In the genomic region with DNA sequence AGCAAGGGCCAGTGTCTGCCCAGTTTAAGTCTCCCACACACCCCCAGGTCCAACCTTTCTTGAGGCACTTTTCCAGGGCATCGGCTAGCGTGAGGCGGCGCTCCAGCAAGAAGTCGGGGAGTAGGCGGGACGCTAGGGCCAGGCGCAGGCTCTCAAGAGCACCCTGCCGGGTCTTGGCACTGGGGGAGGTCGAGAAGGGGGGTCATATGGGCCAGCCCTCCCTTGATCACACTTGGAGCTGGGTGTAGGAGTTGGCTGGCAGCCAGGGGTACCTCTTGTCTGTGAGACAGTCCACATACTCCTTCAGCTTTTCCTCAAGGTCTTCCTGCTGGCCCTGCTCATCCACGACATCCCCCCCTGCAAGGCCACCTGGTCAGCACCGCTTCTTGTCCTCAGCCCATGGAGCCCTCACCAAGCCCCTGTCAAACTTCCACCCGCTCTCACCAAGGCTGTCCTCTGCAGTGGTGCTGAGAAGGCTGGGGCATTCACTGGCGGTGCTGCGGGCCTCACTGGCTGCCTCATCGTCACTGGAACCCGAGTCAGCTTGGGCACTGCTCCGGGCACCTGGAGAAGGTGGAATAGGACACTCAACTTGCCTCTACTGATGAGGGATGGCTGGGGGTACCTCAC, we compare ENCODE assay signal across 15 cellular contexts. TPM values are rescaled to one million over a fixed set of nuclear protein-coding genes. Genes with fewer than 3 reads are reported as not detected.
A peak's percentile ranks its signal among the peaks of the same experiment; 100 is the strongest.
DNase-seq lines count a peak whose midpoint lies in the region; ATAC-seq and TF ChIP-seq lines count a peak whose summit lies in the region.
"Had no signal": no experiment of that assay in that cellular context is flagged by ENCODE, and none has a peak within 500 bp of the region (broad histone marks: within the 10 kb centered on the region; RNA-seq: fewer than 3 reads in every experiment).

No MANE protein-coding gene starts in this region.

- H3K4me1 Mint-ChIP-seq in T-helper 2 cell treated with Interferon-gamma antibody and Interleukin-4, amounts not matched to agents 5 μg/mL and 100 μg/mL, for 36 hours (ENCODE audit: low read depth): peaks cover 13% of the 10 kb centered on the region
- H3K4me1 Mint-ChIP-seq in activated naive CD8-positive, alpha-beta T cell treated with anti-CD3 and anti-CD28 coated beads for 36 hours: peaks cover 8% of the 10 kb centered on the region
- peaks cover 14% of the 10 kb centered on the region for H3K4me1 Mint-ChIP-seq in neural crest cell

- ATAC-seq in activated CD4-positive, CD25-positive, alpha-beta regulatory T cell treated with anti-CD3 and anti-CD28 coated beads, Interleukin-2, amount 50 U/mL, for 24 hours: no peak
- ATAC-seq: heart right ventricle had no signal

- peak overlapping the region; percentile 43 for H3K4me3 Mint-ChIP-seq in T-helper 2 cell treated with Interferon-gamma antibody and Interleukin-4, amounts not matched to agents 5 μg/mL and 100 μg/mL, for 36 hours
- peak overlapping the region; percentile 97 for H3K4me3 Mint-ChIP-seq in activated naive CD8-positive, alpha-beta T cell treated with anti-CD3 and anti-CD28 coated beads for 36 hours
- H3K4me3 Mint-ChIP-seq in neural crest cell: peak overlapping the region; percentile 78

- H3K36me3 Mint-ChIP-seq in T-helper 2 cell treated with Interferon-gamma antibody and Interleukin-4, amounts not matched to agents 5 μg/mL and 100 μg/mL, for 36 hours (ENCODE audit: low read depth): peaks cover 6% of the 10 kb centered on the region
- H3K36me3 Mint-ChIP-seq in activated naive CD8-positive, alpha-beta T cell treated with anti-CD3 and anti-CD28 coated beads for 36 hours: peaks cover 22% of the 10 kb centered on the region
- no peaks in the 10 kb centered on the region for H3K36me3 Mint-ChIP-seq in neural crest cell (ENCODE audit: low read depth)

- TF ChIP-seq POLR2A in erythroblast (IDR thresholded peaks at IDR 0.05; ENCODE audit: low read length): no peak

- H3K9me3 Mint-ChIP-seq in T-helper 2 cell treated with Interferon-gamma antibody and Interleukin-4, amounts not matched to agents 5 μg/mL and 100 μg/mL, for 36 hours: no peaks in the 10 kb centered on the region
- no peaks in the 10 kb centered on the region for H3K9me3 Mint-ChIP-seq in activated naive CD8-positive, alpha-beta T cell treated with anti-CD3 and anti-CD28 coated beads for 36 hours
- H3K9me3 Mint-ChIP-seq in neural crest cell: no peaks in the 10 kb centered on the region

- TF ChIP-seq CTCF in HFF-Myc (IDR thresholded peaks at IDR 0.05; ENCODE audit: low read depth, low read length, missing control alignments) (no peak), neural crest cell (conservative IDR thresholded peaks at IDR 0.05) (no peak)

- H3K27ac Mint-ChIP-seq in T-helper 2 cell treated with Interferon-gamma antibody and Interleukin-4, amounts not matched to agents 5 μg/mL and 100 μg/mL, for 36 hours: no peak overlapping the region
- H3K27ac Mint-ChIP-seq in activated naive CD8-positive, alpha-beta T cell treated with anti-CD3 and anti-CD28 coated beads for 36 hours: no peak overlapping the region
- no peak overlapping the region for H3K27ac Mint-ChIP-seq in neural crest cell (ENCODE audit: unreplicated experiment)

- H3K4me3 ChIP-seq in HFF-Myc (replicated peaks; ENCODE audit: low read depth, low read length): peak overlapping the region; percentile 100

- no peaks in the 10 kb centered on the region for H3K27me3 Mint-ChIP-seq in T-helper 2 cell treated with Interferon-gamma antibody and Interleukin-4, amounts not matched to agents 5 μg/mL and 100 μg/mL, for 36 hours (ENCODE audit: low read depth)
- H3K27me3 Mint-ChIP-seq in activated naive CD8-positive, alpha-beta T cell treated with anti-CD3 and anti-CD28 coated beads for 36 hours: no peaks in the 10 kb centered on the region
- no peaks in the 10 kb centered on the region for H3K27me3 Mint-ChIP-seq in neural crest cell (ENCODE audit: low read depth)

- DNase-seq in T-helper 2 cell treated with Interferon-gamma antibody and Interleukin-4, amounts not matched to agents 5 μg/mL and 100 μg/mL, for 36 hours (ENCODE audit: low spot score): no peak
- DNase-seq in T-helper 2 cell (no peak), HFF-Myc (ENCODE audit: extremely low read depth, low read depth) (no peak), neural crest cell (ENCODE audit: low read depth, low spot score) (no peak), hippocampal formation (lab: John Stamatoyannopoulos, UW) (no peak), erythroblast (lab: John Stamatoyannopoulos, UW) (no peak)
- no peak for DNase-seq in activated naive CD8-positive, alpha-beta T cell treated with anti-CD3 and anti-CD28 coated beads for 36 hours
- DNase-seq: anterior cingulate cortex, NCI-H446, SIG-M5 had no signal

RNA-seq across cellular contexts. Expression of a gene that starts 2.0 kb away (rescaled TPM):
- total RNA-seq in activated naive CD8-positive, alpha-beta T cell treated with anti-CD3 and anti-CD28 coated beads for 36 hours: 100 to 1,000 TPM; 177 to 182 TPM
- total RNA-seq in neural crest cell: 69.2 and 77.1 TPM in 2 replicates

RNA-seq across cellular contexts. Expression of a gene that starts 9.0 kb away (rescaled TPM):
- 1 to 10 TPM; 6.0 to 6.8 TPM for total RNA-seq in activated naive CD8-positive, alpha-beta T cell treated with anti-CD3 and anti-CD28 coated beads for 36 hours
- 2.9 and 4.4 TPM in 2 replicates for total RNA-seq in neural crest cell

RNA-seq across cellular contexts. Expression of a gene that starts 9.0 kb away (rescaled TPM):
- total RNA-seq in activated naive CD8-positive, alpha-beta T cell treated with anti-CD3 and anti-CD28 coated beads for 36 hours: 10 to 100 TPM; 16.3 to 16.7 TPM
- total RNA-seq in neural crest cell: 9.7 and 10.7 TPM in 2 replicates

RNA-seq across cellular contexts. Expression of a gene that starts 11.3 kb away (rescaled TPM):
- total RNA-seq in activated naive CD8-positive, alpha-beta T cell treated with anti-CD3 and anti-CD28 coated beads for 36 hours: not detected
- total RNA-seq in neural crest cell: not detected in 2 replicates
- total RNA-seq: A172, Daoy, M059J had no signal

RNA-seq across cellular contexts. Expression of a gene that starts 13.1 kb away (rescaled TPM):
- under 1 TPM in 1 of 2 experiments, not detected in 1; 0.35 TPM for total RNA-seq in activated naive CD8-positive, alpha-beta T cell treated with anti-CD3 and anti-CD28 coated beads for 36 hours
- 2.0 and 2.5 TPM in 2 replicates for total RNA-seq in neural crest cell
- total RNA-seq: M059J had no signal

Comparison
In these comparisons a context has a peak if more than half of its experiments do, and no peak if none do; other contexts are left out.
1. H3K4me3 Mint-ChIP-seq: peak in every context shown above with its lines; median percentile 97 in activated naive CD8-positive, alpha-beta T cell treated with anti-CD3 and anti-CD28 coated beads for 36 hours; 78 in neural crest cell; 43 in T-helper 2 cell treated with Interferon-gamma antibody and Interleukin-4, amounts not matched to agents 5 μg/mL and 100 μg/mL, for 36 hours.